In the genomic region with DNA sequence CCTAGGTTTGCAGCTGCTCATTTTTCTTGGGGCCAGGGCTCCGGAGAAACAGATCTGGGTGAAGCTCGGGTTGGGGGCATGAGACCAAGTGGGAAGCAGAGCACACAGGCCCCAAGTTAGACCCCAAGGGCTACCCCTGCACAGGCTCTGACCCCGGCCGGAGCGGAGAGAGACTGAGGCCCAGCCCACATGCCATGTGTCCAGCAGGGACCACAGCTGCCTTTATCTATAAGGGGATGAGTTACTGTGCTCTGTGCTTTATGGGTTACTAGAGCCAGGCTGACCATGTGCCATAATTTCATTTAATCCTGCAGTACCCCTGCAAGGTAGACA, we compare ENCODE assay signal across 39 cellular contexts. TPM values are rescaled to one million over a fixed set of nuclear protein-coding genes. Genes with fewer than 3 reads are reported as not detected.
"Had no signal": no experiment of that assay in that cellular context is flagged by ENCODE, and none has a peak within 500 bp of the region (broad histone marks: within the 10 kb centered on the region; RNA-seq: fewer than 3 reads in every experiment).

No MANE protein-coding gene starts in this region.

- H3K36me3 Mint-ChIP-seq: activated CD4-positive, alpha-beta memory T cell treated with anti-CD3 and anti-CD28 coated beads for 36 hours; activated naive CD4-positive, alpha-beta T cell treated with anti-CD3 and anti-CD28 coated beads, Interleukin-2, amount 10 ng/mL, durations not matched to agents 7 days and 5 days; activated naive CD4-positive, alpha-beta T cell treated with anti-CD3 and anti-CD28 coated beads, Interleukin-2, amount 50 U/mL, for 24 hours; activated naive CD8-positive, alpha-beta T cell; activated naive CD8-positive, alpha-beta T cell treated with anti-CD3 and anti-CD28 coated beads, Interleukin-2, amount 10 ng/mL, durations not matched to agents 7 days and 5 days had no signal

- ATAC-seq: activated CD8-positive, alpha-beta T cell treated with anti-CD3 and anti-CD28 coated beads for 36 hours; activated T-cell treated with anti-CD3 and anti-CD28 coated beads, Interleukin-2, amount 50 U/mL, for 4 hours; activated T-cell treated with anti-CD3 and anti-CD28 coated beads, Interleukin-2, amount 50 U/mL, for 72 hours; body of pancreas had no signal

- H3K4me1 Mint-ChIP-seq: activated B cell treated with CpG ODN at 0.5 μM for 24 hours; activated CD4-positive, alpha-beta T cell treated with anti-CD3 and anti-CD28 coated beads, Interleukin-2, amount 10 ng/mL, durations not matched to agents 24 days and 14 days; activated naive CD4-positive, alpha-beta T cell treated with anti-CD3 and anti-CD28 coated beads, Interleukin-2, amount 10 ng/mL, durations not matched to agents 7 days and 5 days; activated naive CD4-positive, alpha-beta T cell treated with anti-CD3 and anti-CD28 coated beads, Interleukin-2, amount 50 U/mL, for 24 hours; activated naive CD8-positive, alpha-beta T cell treated with anti-CD3 and anti-CD28 coated beads, Interleukin-2, amount 10 ng/mL, durations not matched to agents 7 days and 5 days had no signal

- H3K27ac ChIP-seq: adrenal gland, body of pancreas, brain microvascular endothelial cell, breast epithelium, VCaP had no signal

- H3K9me3 Mint-ChIP-seq: activated B cell treated with CpG ODN at 0.5 μM for 24 hours; activated CD4-positive, alpha-beta memory T cell treated with anti-CD3 and anti-CD28 coated beads for 36 hours; activated CD4-positive, alpha-beta T cell treated with anti-CD3 and anti-CD28 coated beads, Interleukin-2, amount 10 ng/mL, durations not matched to agents 24 days and 14 days; activated CD8-positive, alpha-beta T cell treated with anti-CD3 and anti-CD28 coated beads for 36 hours; activated naive CD4-positive, alpha-beta T cell treated with anti-CD3 and anti-CD28 coated beads, Interleukin-2, amount 10 ng/mL, durations not matched to agents 7 days and 5 days; activated naive CD4-positive, alpha-beta T cell treated with anti-CD3 and anti-CD28 coated beads, Interleukin-2, amount 50 U/mL, for 24 hours; activated naive CD8-positive, alpha-beta T cell treated with anti-CD3 and anti-CD28 coated beads, Interleukin-2, amount 10 ng/mL, durations not matched to agents 7 days and 5 days; activated T-cell treated with anti-CD3 and anti-CD28 coated beads, Interleukin-2, amount 50 U/mL, for 4 hours; activated T-cell treated with anti-CD3 and anti-CD28 coated beads, Interleukin-2, amount 50 U/mL, for 72 hours; activated T-helper 1 cell treated with anti-CD3 and anti-CD28 coated beads, Interleukin-12 subunit alpha, Interleukin-12 subunit beta, Interleukin-2, Interleukin-4 antibody, amounts not matched to agents 30 ng/mL and 10 ng/mL and 1 ng/mL, durations not matched to agents 14 hours and 24 hours and 36 hours; activated T-helper 2 cell treated with anti-CD3 and anti-CD28 coated beads, Interferon-gamma antibody, Interleukin-2, Interleukin-4, amounts not matched to agents 10 μg/mL and 5 μg/mL and 100 μg/mL, durations not matched to agents 14 hours and 24 hours and 36 hours; T-helper 1 cell treated with Interleukin-12 subunit alpha and Interleukin-12 subunit beta and Interleukin-4 antibody, amounts not matched to agents 30 μg/mL and 1 μg/mL, for 36 hours; T-helper 2 cell treated with Interferon-gamma antibody and Interleukin-4, amounts not matched to agents 5 μg/mL and 100 μg/mL, for 36 hours had no signal

- H3K27ac Mint-ChIP-seq: activated B cell treated with CpG ODN at 0.5 μM for 24 hours; activated CD4-positive, alpha-beta memory T cell treated with anti-CD3 and anti-CD28 coated beads for 36 hours; activated CD4-positive, alpha-beta T cell treated with anti-CD3 and anti-CD28 coated beads, Interleukin-2, amount 10 ng/mL, durations not matched to agents 24 days and 14 days; activated CD8-positive, alpha-beta T cell treated with anti-CD3 and anti-CD28 coated beads for 36 hours; activated naive CD4-positive, alpha-beta T cell treated with anti-CD3 and anti-CD28 coated beads, Interleukin-2, amount 10 ng/mL, durations not matched to agents 7 days and 5 days; activated naive CD4-positive, alpha-beta T cell treated with anti-CD3 and anti-CD28 coated beads, Interleukin-2, amount 50 U/mL, for 24 hours; activated naive CD8-positive, alpha-beta T cell; activated naive CD8-positive, alpha-beta T cell treated with anti-CD3 and anti-CD28 coated beads, Interleukin-2, amount 10 ng/mL, durations not matched to agents 7 days and 5 days; activated T-cell treated with anti-CD3 and anti-CD28 coated beads, Interleukin-2, amount 50 U/mL, for 72 hours; activated T-helper 1 cell treated with anti-CD3 and anti-CD28 coated beads, Interleukin-12 subunit alpha, Interleukin-12 subunit beta, Interleukin-2, Interleukin-4 antibody, amounts not matched to agents 30 ng/mL and 10 ng/mL and 1 ng/mL, durations not matched to agents 14 hours and 24 hours and 36 hours; activated T-helper 2 cell treated with anti-CD3 and anti-CD28 coated beads, Interferon-gamma antibody, Interleukin-2, Interleukin-4, amounts not matched to agents 10 μg/mL and 5 μg/mL and 100 μg/mL, durations not matched to agents 14 hours and 24 hours and 36 hours; T-helper 1 cell treated with Interleukin-12 subunit alpha and Interleukin-12 subunit beta and Interleukin-4 antibody, amounts not matched to agents 30 μg/mL and 1 μg/mL, for 36 hours; T-helper 2 cell treated with Interferon-gamma antibody and Interleukin-4, amounts not matched to agents 5 μg/mL and 100 μg/mL, for 36 hours had no signal

- H3K4me3 Mint-ChIP-seq: activated B cell treated with CpG ODN at 0.5 μM for 24 hours; activated CD4-positive, alpha-beta memory T cell treated with anti-CD3 and anti-CD28 coated beads for 36 hours; activated CD4-positive, alpha-beta T cell treated with anti-CD3 and anti-CD28 coated beads, Interleukin-2, amount 10 ng/mL, durations not matched to agents 24 days and 14 days; activated CD8-positive, alpha-beta T cell treated with anti-CD3 and anti-CD28 coated beads for 36 hours; activated naive CD4-positive, alpha-beta T cell treated with anti-CD3 and anti-CD28 coated beads, Interleukin-2, amount 10 ng/mL, durations not matched to agents 7 days and 5 days; activated naive CD4-positive, alpha-beta T cell treated with anti-CD3 and anti-CD28 coated beads, Interleukin-2, amount 50 U/mL, for 24 hours; activated naive CD8-positive, alpha-beta T cell; activated naive CD8-positive, alpha-beta T cell treated with anti-CD3 and anti-CD28 coated beads, Interleukin-2, amount 10 ng/mL, durations not matched to agents 7 days and 5 days; activated T-cell treated with anti-CD3 and anti-CD28 coated beads, Interleukin-2, amount 50 U/mL, for 4 hours; activated T-cell treated with anti-CD3 and anti-CD28 coated beads, Interleukin-2, amount 50 U/mL, for 72 hours; activated T-helper 1 cell treated with anti-CD3 and anti-CD28 coated beads, Interleukin-12 subunit alpha, Interleukin-12 subunit beta, Interleukin-2, Interleukin-4 antibody, amounts not matched to agents 30 ng/mL and 10 ng/mL and 1 ng/mL, durations not matched to agents 14 hours and 24 hours and 36 hours; T-helper 1 cell treated with Interleukin-12 subunit alpha and Interleukin-12 subunit beta and Interleukin-4 antibody, amounts not matched to agents 30 μg/mL and 1 μg/mL, for 36 hours; T-helper 2 cell treated with Interferon-gamma antibody and Interleukin-4, amounts not matched to agents 5 μg/mL and 100 μg/mL, for 36 hours had no signal

- H3K27me3 Mint-ChIP-seq: activated CD4-positive, alpha-beta memory T cell treated with anti-CD3 and anti-CD28 coated beads for 36 hours; activated CD8-positive, alpha-beta T cell treated with anti-CD3 and anti-CD28 coated beads for 36 hours; activated naive CD4-positive, alpha-beta T cell treated with anti-CD3 and anti-CD28 coated beads, Interleukin-2, amount 50 U/mL, for 24 hours; activated naive CD8-positive, alpha-beta T cell; activated naive CD8-positive, alpha-beta T cell treated with anti-CD3 and anti-CD28 coated beads, Interleukin-2, amount 10 ng/mL, durations not matched to agents 7 days and 5 days had no signal

- DNase-seq: activated B cell treated with CpG ODN at 0.5 μM for 24 hours; activated CD4-positive, alpha-beta memory T cell treated with anti-CD3 and anti-CD28 coated beads for 36 hours; activated CD4-positive, alpha-beta T cell treated with anti-CD3 and anti-CD28 coated beads for 4 hours; activated CD4-positive, alpha-beta T cell treated with anti-CD3 and anti-CD28 coated beads, Interleukin-2, amount 10 ng/mL, durations not matched to agents 24 days and 14 days; activated CD4-positive, alpha-beta T cell treated with anti-CD3 and anti-CD28 coated beads, Interleukin-2, amount 50 U/mL, for 1 hour; activated CD4-positive, alpha-beta T cell treated with anti-CD3 and anti-CD28 coated beads, Interleukin-2, amount 50 U/mL, for 4 hours; activated CD4-positive, CD25-positive, alpha-beta regulatory T cell treated with anti-CD3 and anti-CD28 coated beads, Interleukin-2, amount 50 U/mL, for 72 hours; activated CD8-positive, alpha-beta memory T cell treated with anti-CD3 and anti-CD28 coated beads, Interleukin-2, amount 50 U/mL, for 4 hours; activated CD8-positive, alpha-beta T cell treated with anti-CD3 and anti-CD28 coated beads for 36 hours; activated effector memory CD4-positive, alpha-beta T cell treated with Interleukin-2 at 50 U/mL for 16 hours; activated gamma-delta T cell; activated naive CD4-positive, alpha-beta T cell treated with anti-CD3 and anti-CD28 coated beads, Interleukin-2, amount 10 ng/mL, durations not matched to agents 7 days and 5 days; activated naive CD4-positive, alpha-beta T cell treated with Interleukin-2 at 50 U/mL for 16 hours; activated naive CD8-positive, alpha-beta T cell treated with anti-CD3 and anti-CD28 coated beads, Interleukin-2, amount 10 ng/mL, durations not matched to agents 7 days and 5 days; activated T-cell treated with anti-CD3 and anti-CD28 coated beads for 4 hours; activated T-cell treated with anti-CD3 and anti-CD28 coated beads, Interleukin-2, amount 50 U/mL, for 1 hour; activated T-cell treated with anti-CD3 and anti-CD28 coated beads, Interleukin-2, amount 50 U/mL, for 4 hours; activated T-cell treated with anti-CD3 and anti-CD28 coated beads, Interleukin-2, amount 50 U/mL, for 72 hours; adrenal gland; amniotic stem cell; aorta; body of pancreas; brain microvascular endothelial cell; central memory CD4-positive, alpha-beta T cell; T-helper 1 cell; T-helper 2 cell; T-helper 9 cell had no signal

RNA-seq across cellular contexts. Expression of a gene that starts 30.3 kb away (rescaled TPM):
- total RNA-seq: activated B cell treated with CpG ODN at 0.5 μM for 24 hours; activated CD4-positive, alpha-beta memory T cell treated with anti-CD3 and anti-CD28 coated beads for 36 hours; activated CD4-positive, alpha-beta T cell treated with anti-CD3 and anti-CD28 coated beads, Interleukin-2, amount 10 ng/mL, durations not matched to agents 24 days and 14 days; activated CD8-positive, alpha-beta memory T cell treated with anti-CD3 and anti-CD28 coated beads for 36 hours; activated CD8-positive, alpha-beta T cell treated with anti-CD3 and anti-CD28 coated beads for 36 hours; activated naive CD8-positive, alpha-beta T cell treated with anti-CD3 and anti-CD28 coated beads, Interleukin-2, amount 10 ng/mL, durations not matched to agents 7 days and 5 days; activated T-cell treated with anti-CD3 and anti-CD28 coated beads, Interleukin-2, amount 50 U/mL, for 4 hours; activated T-cell treated with anti-CD3 and anti-CD28 coated beads, Interleukin-2, amount 50 U/mL, for 72 hours; activated T-helper 1 cell treated with anti-CD3 and anti-CD28 coated beads, Interleukin-12 subunit alpha, Interleukin-12 subunit beta, Interleukin-2, Interleukin-4 antibody, amounts not matched to agents 30 ng/mL and 10 ng/mL and 1 ng/mL, durations not matched to agents 14 hours and 24 hours and 36 hours; activated T-helper 2 cell treated with anti-CD3 and anti-CD28 coated beads, Interferon-gamma antibody, Interleukin-2, Interleukin-4, amounts not matched to agents 10 μg/mL and 5 μg/mL and 100 μg/mL, durations not matched to agents 14 hours and 24 hours and 36 hours; adrenal gland; aorta; astrocyte; body of pancreas; breast epithelium; cardiac septum; cerebellum had no signal

RNA-seq across cellular contexts. Expression of a gene that starts 49.0 kb away (rescaled TPM):
- total RNA-seq: activated B cell treated with CpG ODN at 0.5 μM for 24 hours; activated CD4-positive, alpha-beta memory T cell treated with anti-CD3 and anti-CD28 coated beads for 36 hours; activated CD4-positive, alpha-beta T cell treated with anti-CD3 and anti-CD28 coated beads, Interleukin-2, amount 10 ng/mL, durations not matched to agents 24 days and 14 days; activated CD8-positive, alpha-beta memory T cell treated with anti-CD3 and anti-CD28 coated beads for 36 hours; activated CD8-positive, alpha-beta T cell treated with anti-CD3 and anti-CD28 coated beads for 36 hours; activated naive CD8-positive, alpha-beta T cell treated with anti-CD3 and anti-CD28 coated beads, Interleukin-2, amount 10 ng/mL, durations not matched to agents 7 days and 5 days; activated T-helper 1 cell treated with anti-CD3 and anti-CD28 coated beads, Interleukin-12 subunit alpha, Interleukin-12 subunit beta, Interleukin-2, Interleukin-4 antibody, amounts not matched to agents 30 ng/mL and 10 ng/mL and 1 ng/mL, durations not matched to agents 14 hours and 24 hours and 36 hours; activated T-helper 2 cell treated with anti-CD3 and anti-CD28 coated beads, Interferon-gamma antibody, Interleukin-2, Interleukin-4, amounts not matched to agents 10 μg/mL and 5 μg/mL and 100 μg/mL, durations not matched to agents 14 hours and 24 hours and 36 hours had no signal

RNA-seq across cellular contexts. Expression of a gene that starts 54.5 kb away (rescaled TPM):
- total RNA-seq: activated B cell treated with CpG ODN at 0.5 μM for 24 hours; activated CD4-positive, alpha-beta memory T cell treated with anti-CD3 and anti-CD28 coated beads for 36 hours; activated CD8-positive, alpha-beta memory T cell treated with anti-CD3 and anti-CD28 coated beads for 36 hours; activated naive CD8-positive, alpha-beta T cell treated with anti-CD3 and anti-CD28 coated beads, Interleukin-2, amount 10 ng/mL, durations not matched to agents 7 days and 5 days; activated T-helper 1 cell treated with anti-CD3 and anti-CD28 coated beads, Interleukin-12 subunit alpha, Interleukin-12 subunit beta, Interleukin-2, Interleukin-4 antibody, amounts not matched to agents 30 ng/mL and 10 ng/mL and 1 ng/mL, durations not matched to agents 14 hours and 24 hours and 36 hours had no signal
